In genomic region chr6:52243282-52243893, GRCh38 we compare ENCODE assay signal across 1 cellular context.
TF ChIP-seq lines count a peak whose summit lies in the region.

No MANE protein-coding gene starts in this region.

TF ChIP-seq in IMR-90, 13 proteins besides CTCF, POLR2A, EP300 and RAD21:
- TF ChIP-seq MXI1 (IDR thresholded peaks at IDR 0.05; ENCODE audit: borderline replicate concordance, low read depth, low read length) (no peak), RCOR1 (IDR thresholded peaks at IDR 0.05; ENCODE audit: insufficient replicate concordance, low read length) (no peak), RFX5 (IDR thresholded peaks at IDR 0.05; ENCODE audit: low read depth, low read length) (no peak), MAZ (IDR thresholded peaks at IDR 0.05; ENCODE audit: borderline replicate concordance, low read depth, low read length) (no peak), CHD1 (IDR thresholded peaks at IDR 0.05; ENCODE audit: low read depth, low read length) (no peak), MAFK (IDR thresholded peaks at IDR 0.05; ENCODE audit: low read depth, low read length) (no peak), CEBPB (IDR thresholded peaks at IDR 0.05; ENCODE audit: low read depth, low read length) (no peak), FOS (IDR thresholded peaks at IDR 0.05; ENCODE audit: low read depth, low read length) (no peak), SMC3 (IDR thresholded peaks at IDR 0.05; ENCODE audit: low read depth, low read length) (no peak), USF2 (IDR thresholded peaks at IDR 0.05; ENCODE audit: low read depth, low read length) (no peak)
